Comparison of ENCODE assay signal across 7 cellular contexts in genomic region chr10:5237541-5237940, GRCh38. TPM values are rescaled to one million over a fixed set of nuclear protein-coding genes. Genes with fewer than 3 reads are reported as not detected.
"Had no signal": no experiment of that assay in that cellular context is flagged by ENCODE, and none has a peak within 500 bp of the region (broad histone marks: within the 10 kb centered on the region; RNA-seq: fewer than 3 reads in every experiment).

No MANE protein-coding gene starts in this region.

RNA-seq across cellular contexts. Expression of gene AKR1C4, which starts 40.9 kb away (rescaled TPM):
- total RNA-seq: GM23248, GM23338, H1, H4, H7, H9, HFFc6 had no signal
- polyA plus RNA-seq: GM23248, GM23338, H1 had no signal

RNA-seq across cellular contexts. Expression of gene AKR1C8, which starts 52.6 kb away (rescaled TPM):
- total RNA-seq: GM23248, GM23338, H1, H7, H9, HFFc6 had no signal
- polyA plus RNA-seq: GM23248, GM23338, H1 had no signal
